Comparison of ENCODE assay signal across 1 cellular context in the genomic region with DNA sequence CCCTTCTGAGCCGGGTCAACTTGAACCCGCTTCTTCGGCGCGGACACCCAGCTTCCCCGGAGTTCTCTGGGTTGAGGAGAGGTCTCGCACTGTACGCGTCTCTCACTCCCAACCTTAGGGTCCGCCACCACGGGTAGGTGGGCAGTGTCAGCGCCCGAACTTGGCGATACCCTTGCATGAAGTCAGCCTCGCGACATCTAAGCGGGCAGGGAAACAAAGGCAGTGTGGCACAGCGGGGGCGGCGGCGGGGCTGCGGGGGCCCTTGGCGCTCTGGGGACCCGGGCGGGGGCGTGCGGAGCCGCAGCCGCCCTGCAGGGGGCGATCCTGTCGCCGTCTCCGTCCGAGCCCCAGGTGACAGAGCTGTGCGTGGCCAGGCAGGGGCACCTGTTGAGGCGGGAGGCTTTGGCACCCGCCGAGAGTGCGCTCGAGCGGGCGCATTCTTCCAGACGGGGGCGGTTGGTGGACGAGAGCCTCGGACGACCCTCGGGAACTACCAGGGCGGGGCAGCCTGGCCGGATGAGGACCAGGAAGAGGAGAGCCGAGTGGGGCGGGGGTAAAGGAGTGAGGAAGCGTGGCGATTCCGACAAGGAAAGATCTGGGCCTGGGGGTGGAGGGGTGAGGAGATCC.
TF ChIP-seq lines count a peak whose summit lies in the region.

No MANE protein-coding gene starts in this region.

TF ChIP-seq in H1, 55 proteins besides CTCF, POLR2A, EP300 and RAD21:
- TF ChIP-seq CBX5 (IDR thresholded peaks at IDR 0.05; ENCODE audit: low read depth, low read length) = no peak
- TF ChIP-seq RBBP5 (IDR thresholded peaks at IDR 0.05; ENCODE audit: borderline replicate concordance, low read depth, low read length) = no peak
- no peak for TF ChIP-seq YY1 (IDR thresholded peaks at IDR 0.05; ENCODE audit: low read depth, low read length)
- 0 out of 2 replicates have a peak, but pooled peaks have one; percentile 48 for TF ChIP-seq TCF12 (IDR thresholded peaks at IDR 0.05; ENCODE audit: low read depth, low read length)
- no peak for TF ChIP-seq CEBPB (IDR thresholded peaks at IDR 0.05; ENCODE audit: low read depth, low read length)
- TF ChIP-seq KDM4A (IDR thresholded peaks at IDR 0.05; ENCODE audit: low read depth, low read length, severe bottlenecking) = peak; percentile 16
- TF ChIP-seq SAP30 (IDR thresholded peaks at IDR 0.05; ENCODE audit: insufficient read depth, insufficient replicate concordance, low read length) = no peak
- peak; percentile 31 to 72; a peak in 1 of 4 replicates for TF ChIP-seq SIN3A (conservative IDR thresholded peaks at IDR 0.05 in 1 of 2, IDR thresholded peaks at IDR 0.05 in 1 of 2; ENCODE audit: low read depth in 1 of 2, low read length in 2 of 2)
- TF ChIP-seq EGR1 (IDR thresholded peaks at IDR 0.05; ENCODE audit: borderline replicate concordance, low read depth, low read length) = peak; percentile 54
- TF ChIP-seq, protein P1, sequence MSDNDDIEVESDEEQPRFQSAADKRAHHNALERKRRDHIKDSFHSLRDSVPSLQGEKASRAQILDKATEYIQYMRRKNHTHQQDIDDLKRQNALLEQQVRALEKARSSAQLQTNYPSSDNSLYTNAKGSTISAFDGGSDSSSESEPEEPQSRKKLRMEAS (IDR thresholded peaks at IDR 0.05) = peak; percentile 70
- TF ChIP-seq CREB1 (IDR thresholded peaks at IDR 0.05) = no peak
- no peak for TF ChIP-seq SP2 (IDR thresholded peaks at IDR 0.05; ENCODE audit: low read length)
- TF ChIP-seq SUZ12 (IDR thresholded peaks at IDR 0.05; ENCODE audit: low read length) = 0 out of 2 replicates have a peak, but pooled peaks have one; percentile 22
- TF ChIP-seq SP4 (IDR thresholded peaks at IDR 0.05; ENCODE audit: low read length) = no peak
- TF ChIP-seq, protein P2, sequence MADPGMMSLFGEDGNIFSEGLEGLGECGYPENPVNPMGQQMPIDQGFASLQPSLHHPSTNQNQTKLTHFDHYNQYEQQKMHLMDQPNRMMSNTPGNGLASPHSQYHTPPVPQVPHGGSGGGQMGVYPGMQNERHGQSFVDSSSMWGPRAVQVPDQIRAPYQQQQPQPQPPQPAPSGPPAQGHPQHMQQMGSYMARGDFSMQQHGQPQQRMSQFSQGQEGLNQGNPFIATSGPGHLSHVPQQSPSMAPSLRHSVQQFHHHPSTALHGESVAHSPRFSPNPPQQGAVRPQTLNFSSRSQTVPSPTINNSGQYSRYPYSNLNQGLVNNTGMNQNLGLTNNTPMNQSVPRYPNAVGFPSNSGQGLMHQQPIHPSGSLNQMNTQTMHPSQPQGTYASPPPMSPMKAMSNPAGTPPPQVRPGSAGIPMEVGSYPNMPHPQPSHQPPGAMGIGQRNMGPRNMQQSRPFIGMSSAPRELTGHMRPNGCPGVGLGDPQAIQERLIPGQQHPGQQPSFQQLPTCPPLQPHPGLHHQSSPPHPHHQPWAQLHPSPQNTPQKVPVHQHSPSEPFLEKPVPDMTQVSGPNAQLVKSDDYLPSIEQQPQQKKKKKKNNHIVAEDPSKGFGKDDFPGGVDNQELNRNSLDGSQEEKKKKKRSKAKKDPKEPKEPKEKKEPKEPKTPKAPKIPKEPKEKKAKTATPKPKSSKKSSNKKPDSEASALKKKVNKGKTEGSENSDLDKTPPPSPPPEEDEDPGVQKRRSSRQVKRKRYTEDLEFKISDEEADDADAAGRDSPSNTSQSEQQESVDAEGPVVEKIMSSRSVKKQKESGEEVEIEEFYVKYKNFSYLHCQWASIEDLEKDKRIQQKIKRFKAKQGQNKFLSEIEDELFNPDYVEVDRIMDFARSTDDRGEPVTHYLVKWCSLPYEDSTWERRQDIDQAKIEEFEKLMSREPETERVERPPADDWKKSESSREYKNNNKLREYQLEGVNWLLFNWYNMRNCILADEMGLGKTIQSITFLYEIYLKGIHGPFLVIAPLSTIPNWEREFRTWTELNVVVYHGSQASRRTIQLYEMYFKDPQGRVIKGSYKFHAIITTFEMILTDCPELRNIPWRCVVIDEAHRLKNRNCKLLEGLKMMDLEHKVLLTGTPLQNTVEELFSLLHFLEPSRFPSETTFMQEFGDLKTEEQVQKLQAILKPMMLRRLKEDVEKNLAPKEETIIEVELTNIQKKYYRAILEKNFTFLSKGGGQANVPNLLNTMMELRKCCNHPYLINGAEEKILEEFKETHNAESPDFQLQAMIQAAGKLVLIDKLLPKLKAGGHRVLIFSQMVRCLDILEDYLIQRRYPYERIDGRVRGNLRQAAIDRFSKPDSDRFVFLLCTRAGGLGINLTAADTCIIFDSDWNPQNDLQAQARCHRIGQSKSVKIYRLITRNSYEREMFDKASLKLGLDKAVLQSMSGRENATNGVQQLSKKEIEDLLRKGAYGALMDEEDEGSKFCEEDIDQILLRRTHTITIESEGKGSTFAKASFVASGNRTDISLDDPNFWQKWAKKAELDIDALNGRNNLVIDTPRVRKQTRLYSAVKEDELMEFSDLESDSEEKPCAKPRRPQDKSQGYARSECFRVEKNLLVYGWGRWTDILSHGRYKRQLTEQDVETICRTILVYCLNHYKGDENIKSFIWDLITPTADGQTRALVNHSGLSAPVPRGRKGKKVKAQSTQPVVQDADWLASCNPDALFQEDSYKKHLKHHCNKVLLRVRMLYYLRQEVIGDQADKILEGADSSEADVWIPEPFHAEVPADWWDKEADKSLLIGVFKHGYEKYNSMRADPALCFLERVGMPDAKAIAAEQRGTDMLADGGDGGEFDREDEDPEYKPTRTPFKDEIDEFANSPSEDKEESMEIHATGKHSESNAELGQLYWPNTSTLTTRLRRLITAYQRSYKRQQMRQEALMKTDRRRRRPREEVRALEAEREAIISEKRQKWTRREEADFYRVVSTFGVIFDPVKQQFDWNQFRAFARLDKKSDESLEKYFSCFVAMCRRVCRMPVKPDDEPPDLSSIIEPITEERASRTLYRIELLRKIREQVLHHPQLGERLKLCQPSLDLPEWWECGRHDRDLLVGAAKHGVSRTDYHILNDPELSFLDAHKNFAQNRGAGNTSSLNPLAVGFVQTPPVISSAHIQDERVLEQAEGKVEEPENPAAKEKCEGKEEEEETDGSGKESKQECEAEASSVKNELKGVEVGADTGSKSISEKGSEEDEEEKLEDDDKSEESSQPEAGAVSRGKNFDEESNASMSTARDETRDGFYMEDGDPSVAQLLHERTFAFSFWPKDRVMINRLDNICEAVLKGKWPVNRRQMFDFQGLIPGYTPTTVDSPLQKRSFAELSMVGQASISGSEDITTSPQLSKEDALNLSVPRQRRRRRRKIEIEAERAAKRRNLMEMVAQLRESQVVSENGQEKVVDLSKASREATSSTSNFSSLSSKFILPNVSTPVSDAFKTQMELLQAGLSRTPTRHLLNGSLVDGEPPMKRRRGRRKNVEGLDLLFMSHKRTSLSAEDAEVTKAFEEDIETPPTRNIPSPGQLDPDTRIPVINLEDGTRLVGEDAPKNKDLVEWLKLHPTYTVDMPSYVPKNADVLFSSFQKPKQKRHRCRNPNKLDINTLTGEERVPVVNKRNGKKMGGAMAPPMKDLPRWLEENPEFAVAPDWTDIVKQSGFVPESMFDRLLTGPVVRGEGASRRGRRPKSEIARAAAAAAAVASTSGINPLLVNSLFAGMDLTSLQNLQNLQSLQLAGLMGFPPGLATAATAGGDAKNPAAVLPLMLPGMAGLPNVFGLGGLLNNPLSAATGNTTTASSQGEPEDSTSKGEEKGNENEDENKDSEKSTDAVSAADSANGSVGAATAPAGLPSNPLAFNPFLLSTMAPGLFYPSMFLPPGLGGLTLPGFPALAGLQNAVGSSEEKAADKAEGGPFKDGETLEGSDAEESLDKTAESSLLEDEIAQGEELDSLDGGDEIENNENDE (IDR thresholded peaks at IDR 0.05; ENCODE audit: insufficient replicate concordance, low read length) = no peak
- no peak for TF ChIP-seq NRF1 (IDR thresholded peaks at IDR 0.05; ENCODE audit: low read depth, low read length)
- no peak for TF ChIP-seq CTBP2 (IDR thresholded peaks at IDR 0.05; ENCODE audit: borderline replicate concordance, insufficient read depth, insufficient read length, low read length)
TF ChIP-seq in H1: peak in this region for 6.
